35 cellular contexts compared by ENCODE assay signal in the genomic region with DNA sequence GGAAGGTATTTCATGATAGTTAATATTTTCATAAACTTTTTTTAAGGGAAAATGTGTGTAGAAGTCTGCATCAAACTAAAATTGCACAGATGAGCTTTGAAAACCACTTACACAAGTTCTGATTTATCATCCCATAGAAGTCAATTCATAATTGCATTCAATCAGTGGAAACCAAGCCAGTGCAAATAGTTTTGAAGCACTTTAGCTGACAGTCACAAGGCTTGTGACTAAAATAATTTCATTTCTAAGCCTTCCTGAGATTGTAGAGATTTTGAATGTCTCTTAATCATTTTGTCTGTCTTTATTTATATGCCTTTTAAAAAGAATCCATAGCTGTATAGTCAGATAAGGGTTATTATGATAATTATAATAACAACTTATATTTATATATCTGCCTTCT.
"Had no signal": no experiment of that assay in that cellular context is flagged by ENCODE, and none has a peak within 500 bp of the region (broad histone marks: within the 10 kb centered on the region; RNA-seq: fewer than 3 reads in every experiment).

No MANE protein-coding gene starts in this region.

- H3K36me3 ChIP-seq: brain microvascular endothelial cell had no signal

- ATAC-seq: activated CD8-positive, alpha-beta memory T cell treated with anti-CD3 and anti-CD28 coated beads, Interleukin-2, amount 10 ng/mL, durations not matched to agents 7 days and 5 days; activated T-cell treated with anti-CD3 and anti-CD28 coated beads, Interleukin-2, amount 50 U/mL, for 72 hours; activated T-helper 17 cell treated with anti-CD3 and anti-CD28 coated beads, Interleukin-2, amount 50 U/mL, for 72 hours had no signal

- H3K27ac Mint-ChIP-seq: activated CD4-positive, alpha-beta memory T cell treated with anti-CD3 and anti-CD28 coated beads, Interleukin-2, amount 10 ng/mL, durations not matched to agents 7 days and 5 days; activated CD8-positive, alpha-beta memory T cell treated with anti-CD3 and anti-CD28 coated beads, Interleukin-2, amount 10 ng/mL, durations not matched to agents 7 days and 5 days; activated naive CD8-positive, alpha-beta T cell treated with anti-CD3 and anti-CD28 coated beads for 36 hours; activated T-cell treated with anti-CD3 and anti-CD28 coated beads, Interleukin-2, amount 50 U/mL, for 72 hours; activated T-helper 17 cell treated with anti-CD3 and anti-CD28 coated beads, Interleukin-2, amount 50 U/mL, for 72 hours had no signal

- DNase-seq: activated CD4-positive, alpha-beta memory T cell treated with anti-CD3 and anti-CD28 coated beads, Interleukin-2, amount 10 ng/mL, durations not matched to agents 7 days and 5 days; activated CD4-positive, alpha-beta T cell treated with anti-CD3 and anti-CD28 coated beads for 1 hour; activated CD4-positive, alpha-beta T cell treated with anti-CD3 and anti-CD28 coated beads for 48 hours; activated CD4-positive, CD25-positive, alpha-beta regulatory T cell; activated CD8-positive, alpha-beta memory T cell treated with anti-CD3 and anti-CD28 coated beads for 24 hours; activated CD8-positive, alpha-beta memory T cell treated with anti-CD3 and anti-CD28 coated beads, Interleukin-2, amount 10 ng/mL, durations not matched to agents 7 days and 5 days; activated CD8-positive, alpha-beta memory T cell treated with anti-CD3 and anti-CD28 coated beads, Interleukin-2, amount 50 U/mL, for 48 hours; activated effector memory CD4-positive, alpha-beta T cell treated with anti-CD3 and anti-CD28 coated beads, Interleukin-2, amount 50 U/mL, for 16 hours; activated naive CD4-positive, alpha-beta T cell; activated naive CD4-positive, alpha-beta T cell treated with anti-CD3 and anti-CD28 coated beads, Interleukin-2, amount 50 U/mL, for 16 hours; activated naive CD8-positive, alpha-beta T cell treated with anti-CD3 and anti-CD28 coated beads for 36 hours; activated T-cell treated with anti-CD3 and anti-CD28 coated beads, Interleukin-2, amount 50 U/mL, for 1 hour; activated T-cell treated with anti-CD3 and anti-CD28 coated beads, Interleukin-2, amount 50 U/mL, for 72 hours; amniotic stem cell; aorta; brain microvascular endothelial cell; central memory CD4-positive, alpha-beta T cell; MM.1S; NCI-H1092 treated with DMSO at 0.1 percent for 48 hours; NCI-H1694; NCI-H1930; NCI-H2081 treated with DMSO at 0.1 percent for 48 hours; NCI-H2171; NCI-H510A treated with DMSO at 0.1 percent for 48 hours; NCI-H526 treated with DMSO at 0.1 percent for 48 hours; OCI-M1; SHP77; SJCRH30; SW 1271; T-helper 1 cell; T-helper 2 cell; T-helper 9 cell had no signal

- H3K9me3 Mint-ChIP-seq: activated CD4-positive, alpha-beta memory T cell treated with anti-CD3 and anti-CD28 coated beads, Interleukin-2, amount 10 ng/mL, durations not matched to agents 7 days and 5 days; activated naive CD8-positive, alpha-beta T cell treated with anti-CD3 and anti-CD28 coated beads for 36 hours; activated T-cell treated with anti-CD3 and anti-CD28 coated beads, Interleukin-2, amount 50 U/mL, for 72 hours; activated T-helper 17 cell treated with anti-CD3 and anti-CD28 coated beads, Interleukin-2, amount 50 U/mL, for 72 hours had no signal

- H3K4me1 ChIP-seq: SJCRH30 had no signal

- H3K4me3 Mint-ChIP-seq: activated CD4-positive, alpha-beta memory T cell treated with anti-CD3 and anti-CD28 coated beads, Interleukin-2, amount 10 ng/mL, durations not matched to agents 7 days and 5 days; activated CD8-positive, alpha-beta memory T cell treated with anti-CD3 and anti-CD28 coated beads, Interleukin-2, amount 10 ng/mL, durations not matched to agents 7 days and 5 days; activated naive CD8-positive, alpha-beta T cell treated with anti-CD3 and anti-CD28 coated beads for 36 hours; activated T-cell treated with anti-CD3 and anti-CD28 coated beads, Interleukin-2, amount 50 U/mL, for 72 hours; activated T-helper 17 cell treated with anti-CD3 and anti-CD28 coated beads, Interleukin-2, amount 50 U/mL, for 72 hours had no signal

- H3K9me3 ChIP-seq: SJCRH30 had no signal

- H3K27me3 ChIP-seq: brain microvascular endothelial cell, SJCRH30 had no signal

- H3K27ac ChIP-seq: brain microvascular endothelial cell, KMS-11, SJCRH30, VCaP had no signal

- H3K4me3 ChIP-seq: SJCRH30 had no signal

- H3K27me3 Mint-ChIP-seq: activated CD4-positive, alpha-beta memory T cell treated with anti-CD3 and anti-CD28 coated beads, Interleukin-2, amount 10 ng/mL, durations not matched to agents 7 days and 5 days; activated CD8-positive, alpha-beta memory T cell treated with anti-CD3 and anti-CD28 coated beads, Interleukin-2, amount 10 ng/mL, durations not matched to agents 7 days and 5 days; activated naive CD8-positive, alpha-beta T cell treated with anti-CD3 and anti-CD28 coated beads for 36 hours; activated T-helper 17 cell treated with anti-CD3 and anti-CD28 coated beads, Interleukin-2, amount 50 U/mL, for 72 hours had no signal
